ENCODE assay signal across 1 cellular context in the genomic region with DNA sequence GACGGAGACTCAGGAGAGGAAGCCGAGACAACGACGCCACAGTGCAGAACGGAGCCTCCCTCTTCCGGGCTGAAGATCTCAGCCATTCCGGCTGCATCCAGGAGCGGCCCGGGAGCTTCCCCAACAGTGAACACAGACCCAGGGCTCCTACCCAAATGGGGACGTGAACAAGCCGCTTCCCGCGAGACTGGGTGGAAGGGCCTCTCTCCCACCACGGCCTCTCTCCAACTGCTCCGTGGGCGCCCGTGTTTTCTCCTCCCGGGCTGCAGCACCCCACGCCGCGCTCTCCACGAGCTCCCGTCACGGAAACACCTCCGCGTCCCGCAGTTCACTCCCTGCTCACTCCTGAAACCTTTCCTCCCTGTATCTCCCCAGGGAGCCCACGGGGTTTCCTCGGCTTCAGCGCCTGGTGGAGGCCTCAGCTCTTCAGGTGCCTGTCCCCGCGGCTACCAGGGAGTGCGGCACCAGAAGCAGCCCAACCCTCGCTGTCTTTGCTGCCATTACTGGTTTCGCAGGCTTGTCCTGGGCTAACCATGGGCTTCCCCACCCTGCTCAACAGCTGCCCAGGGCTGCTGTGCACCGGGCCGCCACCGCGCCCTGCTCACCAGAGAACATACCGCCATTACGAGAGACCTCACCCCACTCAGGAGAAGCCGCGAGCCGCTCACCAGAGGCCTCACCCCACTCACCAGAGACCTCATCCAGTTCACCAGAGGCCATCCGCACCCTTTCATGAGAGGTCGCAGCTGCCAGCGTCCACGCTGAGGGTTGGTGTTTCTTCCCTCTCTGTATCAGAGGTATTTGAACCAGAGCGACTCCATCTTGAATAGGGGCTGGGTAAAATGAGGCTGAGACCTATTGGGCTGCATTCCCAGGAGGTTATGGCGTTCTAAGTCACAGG.
TF ChIP-seq lines count a peak whose summit lies in the region.

No MANE protein-coding gene starts in this region.

TF ChIP-seq in K562, 482 proteins besides CTCF, POLR2A, EP300 and RAD21 (continued from another document and continues in another):
- TF ChIP-seq, protein P1, sequence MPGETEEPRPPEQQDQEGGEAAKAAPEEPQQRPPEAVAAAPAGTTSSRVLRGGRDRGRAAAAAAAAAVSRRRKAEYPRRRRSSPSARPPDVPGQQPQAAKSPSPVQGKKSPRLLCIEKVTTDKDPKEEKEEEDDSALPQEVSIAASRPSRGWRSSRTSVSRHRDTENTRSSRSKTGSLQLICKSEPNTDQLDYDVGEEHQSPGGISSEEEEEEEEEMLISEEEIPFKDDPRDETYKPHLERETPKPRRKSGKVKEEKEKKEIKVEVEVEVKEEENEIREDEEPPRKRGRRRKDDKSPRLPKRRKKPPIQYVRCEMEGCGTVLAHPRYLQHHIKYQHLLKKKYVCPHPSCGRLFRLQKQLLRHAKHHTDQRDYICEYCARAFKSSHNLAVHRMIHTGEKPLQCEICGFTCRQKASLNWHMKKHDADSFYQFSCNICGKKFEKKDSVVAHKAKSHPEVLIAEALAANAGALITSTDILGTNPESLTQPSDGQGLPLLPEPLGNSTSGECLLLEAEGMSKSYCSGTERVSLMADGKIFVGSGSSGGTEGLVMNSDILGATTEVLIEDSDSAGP (CRISPR knock-in tag; IDR thresholded peaks at IDR 0.05), result no peak
- TF ChIP-seq POLR3G (IDR thresholded peaks at IDR 0.05; ENCODE audit: extremely low read depth, insufficient read length, insufficient replicate concordance), result no peak
- TF ChIP-seq, protein P2, sequence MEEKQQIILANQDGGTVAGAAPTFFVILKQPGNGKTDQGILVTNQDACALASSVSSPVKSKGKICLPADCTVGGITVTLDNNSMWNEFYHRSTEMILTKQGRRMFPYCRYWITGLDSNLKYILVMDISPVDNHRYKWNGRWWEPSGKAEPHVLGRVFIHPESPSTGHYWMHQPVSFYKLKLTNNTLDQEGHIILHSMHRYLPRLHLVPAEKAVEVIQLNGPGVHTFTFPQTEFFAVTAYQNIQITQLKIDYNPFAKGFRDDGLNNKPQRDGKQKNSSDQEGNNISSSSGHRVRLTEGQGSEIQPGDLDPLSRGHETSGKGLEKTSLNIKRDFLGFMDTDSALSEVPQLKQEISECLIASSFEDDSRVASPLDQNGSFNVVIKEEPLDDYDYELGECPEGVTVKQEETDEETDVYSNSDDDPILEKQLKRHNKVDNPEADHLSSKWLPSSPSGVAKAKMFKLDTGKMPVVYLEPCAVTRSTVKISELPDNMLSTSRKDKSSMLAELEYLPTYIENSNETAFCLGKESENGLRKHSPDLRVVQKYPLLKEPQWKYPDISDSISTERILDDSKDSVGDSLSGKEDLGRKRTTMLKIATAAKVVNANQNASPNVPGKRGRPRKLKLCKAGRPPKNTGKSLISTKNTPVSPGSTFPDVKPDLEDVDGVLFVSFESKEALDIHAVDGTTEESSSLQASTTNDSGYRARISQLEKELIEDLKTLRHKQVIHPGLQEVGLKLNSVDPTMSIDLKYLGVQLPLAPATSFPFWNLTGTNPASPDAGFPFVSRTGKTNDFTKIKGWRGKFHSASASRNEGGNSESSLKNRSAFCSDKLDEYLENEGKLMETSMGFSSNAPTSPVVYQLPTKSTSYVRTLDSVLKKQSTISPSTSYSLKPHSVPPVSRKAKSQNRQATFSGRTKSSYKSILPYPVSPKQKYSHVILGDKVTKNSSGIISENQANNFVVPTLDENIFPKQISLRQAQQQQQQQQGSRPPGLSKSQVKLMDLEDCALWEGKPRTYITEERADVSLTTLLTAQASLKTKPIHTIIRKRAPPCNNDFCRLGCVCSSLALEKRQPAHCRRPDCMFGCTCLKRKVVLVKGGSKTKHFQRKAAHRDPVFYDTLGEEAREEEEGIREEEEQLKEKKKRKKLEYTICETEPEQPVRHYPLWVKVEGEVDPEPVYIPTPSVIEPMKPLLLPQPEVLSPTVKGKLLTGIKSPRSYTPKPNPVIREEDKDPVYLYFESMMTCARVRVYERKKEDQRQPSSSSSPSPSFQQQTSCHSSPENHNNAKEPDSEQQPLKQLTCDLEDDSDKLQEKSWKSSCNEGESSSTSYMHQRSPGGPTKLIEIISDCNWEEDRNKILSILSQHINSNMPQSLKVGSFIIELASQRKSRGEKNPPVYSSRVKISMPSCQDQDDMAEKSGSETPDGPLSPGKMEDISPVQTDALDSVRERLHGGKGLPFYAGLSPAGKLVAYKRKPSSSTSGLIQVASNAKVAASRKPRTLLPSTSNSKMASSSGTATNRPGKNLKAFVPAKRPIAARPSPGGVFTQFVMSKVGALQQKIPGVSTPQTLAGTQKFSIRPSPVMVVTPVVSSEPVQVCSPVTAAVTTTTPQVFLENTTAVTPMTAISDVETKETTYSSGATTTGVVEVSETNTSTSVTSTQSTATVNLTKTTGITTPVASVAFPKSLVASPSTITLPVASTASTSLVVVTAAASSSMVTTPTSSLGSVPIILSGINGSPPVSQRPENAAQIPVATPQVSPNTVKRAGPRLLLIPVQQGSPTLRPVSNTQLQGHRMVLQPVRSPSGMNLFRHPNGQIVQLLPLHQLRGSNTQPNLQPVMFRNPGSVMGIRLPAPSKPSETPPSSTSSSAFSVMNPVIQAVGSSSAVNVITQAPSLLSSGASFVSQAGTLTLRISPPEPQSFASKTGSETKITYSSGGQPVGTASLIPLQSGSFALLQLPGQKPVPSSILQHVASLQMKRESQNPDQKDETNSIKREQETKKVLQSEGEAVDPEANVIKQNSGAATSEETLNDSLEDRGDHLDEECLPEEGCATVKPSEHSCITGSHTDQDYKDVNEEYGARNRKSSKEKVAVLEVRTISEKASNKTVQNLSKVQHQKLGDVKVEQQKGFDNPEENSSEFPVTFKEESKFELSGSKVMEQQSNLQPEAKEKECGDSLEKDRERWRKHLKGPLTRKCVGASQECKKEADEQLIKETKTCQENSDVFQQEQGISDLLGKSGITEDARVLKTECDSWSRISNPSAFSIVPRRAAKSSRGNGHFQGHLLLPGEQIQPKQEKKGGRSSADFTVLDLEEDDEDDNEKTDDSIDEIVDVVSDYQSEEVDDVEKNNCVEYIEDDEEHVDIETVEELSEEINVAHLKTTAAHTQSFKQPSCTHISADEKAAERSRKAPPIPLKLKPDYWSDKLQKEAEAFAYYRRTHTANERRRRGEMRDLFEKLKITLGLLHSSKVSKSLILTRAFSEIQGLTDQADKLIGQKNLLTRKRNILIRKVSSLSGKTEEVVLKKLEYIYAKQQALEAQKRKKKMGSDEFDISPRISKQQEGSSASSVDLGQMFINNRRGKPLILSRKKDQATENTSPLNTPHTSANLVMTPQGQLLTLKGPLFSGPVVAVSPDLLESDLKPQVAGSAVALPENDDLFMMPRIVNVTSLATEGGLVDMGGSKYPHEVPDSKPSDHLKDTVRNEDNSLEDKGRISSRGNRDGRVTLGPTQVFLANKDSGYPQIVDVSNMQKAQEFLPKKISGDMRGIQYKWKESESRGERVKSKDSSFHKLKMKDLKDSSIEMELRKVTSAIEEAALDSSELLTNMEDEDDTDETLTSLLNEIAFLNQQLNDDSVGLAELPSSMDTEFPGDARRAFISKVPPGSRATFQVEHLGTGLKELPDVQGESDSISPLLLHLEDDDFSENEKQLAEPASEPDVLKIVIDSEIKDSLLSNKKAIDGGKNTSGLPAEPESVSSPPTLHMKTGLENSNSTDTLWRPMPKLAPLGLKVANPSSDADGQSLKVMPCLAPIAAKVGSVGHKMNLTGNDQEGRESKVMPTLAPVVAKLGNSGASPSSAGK (IDR thresholded peaks at IDR 0.05), result no peak
- TF ChIP-seq SNIP1 (IDR thresholded peaks at IDR 0.05; ENCODE audit: low read depth), result no peak
- TF ChIP-seq JUN (IDR thresholded peaks at IDR 0.05; ENCODE audit: borderline replicate concordance, low read depth, low read length), result no peak
- no peak for TF ChIP-seq JUN (CRISPR knock-in tag; IDR thresholded peaks at IDR 0.05; ENCODE audit: borderline replicate concordance)
- TF ChIP-seq, protein P3, sequence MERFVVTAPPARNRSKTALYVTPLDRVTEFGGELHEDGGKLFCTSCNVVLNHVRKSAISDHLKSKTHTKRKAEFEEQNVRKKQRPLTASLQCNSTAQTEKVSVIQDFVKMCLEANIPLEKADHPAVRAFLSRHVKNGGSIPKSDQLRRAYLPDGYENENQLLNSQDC (CRISPR knock-in tag; IDR thresholded peaks at IDR 0.05), result no peak
- TF ChIP-seq SPI1 (IDR thresholded peaks at IDR 0.05; ENCODE audit: borderline replicate concordance, low read depth, low read length), result no peak
- TF ChIP-seq, protein P4, sequence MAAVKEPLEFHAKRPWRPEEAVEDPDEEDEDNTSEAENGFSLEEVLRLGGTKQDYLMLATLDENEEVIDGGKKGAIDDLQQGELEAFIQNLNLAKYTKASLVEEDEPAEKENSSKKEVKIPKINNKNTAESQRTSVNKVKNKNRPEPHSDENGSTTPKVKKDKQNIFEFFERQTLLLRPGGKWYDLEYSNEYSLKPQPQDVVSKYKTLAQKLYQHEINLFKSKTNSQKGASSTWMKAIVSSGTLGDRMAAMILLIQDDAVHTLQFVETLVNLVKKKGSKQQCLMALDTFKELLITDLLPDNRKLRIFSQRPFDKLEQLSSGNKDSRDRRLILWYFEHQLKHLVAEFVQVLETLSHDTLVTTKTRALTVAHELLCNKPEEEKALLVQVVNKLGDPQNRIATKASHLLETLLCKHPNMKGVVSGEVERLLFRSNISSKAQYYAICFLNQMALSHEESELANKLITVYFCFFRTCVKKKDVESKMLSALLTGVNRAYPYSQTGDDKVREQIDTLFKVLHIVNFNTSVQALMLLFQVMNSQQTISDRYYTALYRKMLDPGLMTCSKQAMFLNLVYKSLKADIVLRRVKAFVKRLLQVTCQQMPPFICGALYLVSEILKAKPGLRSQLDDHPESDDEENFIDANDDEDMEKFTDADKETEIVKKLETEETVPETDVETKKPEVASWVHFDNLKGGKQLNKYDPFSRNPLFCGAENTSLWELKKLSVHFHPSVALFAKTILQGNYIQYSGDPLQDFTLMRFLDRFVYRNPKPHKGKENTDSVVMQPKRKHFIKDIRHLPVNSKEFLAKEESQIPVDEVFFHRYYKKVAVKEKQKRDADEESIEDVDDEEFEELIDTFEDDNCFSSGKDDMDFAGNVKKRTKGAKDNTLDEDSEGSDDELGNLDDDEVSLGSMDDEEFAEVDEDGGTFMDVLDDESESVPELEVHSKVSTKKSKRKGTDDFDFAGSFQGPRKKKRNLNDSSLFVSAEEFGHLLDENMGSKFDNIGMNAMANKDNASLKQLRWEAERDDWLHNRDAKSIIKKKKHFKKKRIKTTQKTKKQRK (IDR thresholded peaks at IDR 0.05; ENCODE audit: borderline replicate concordance, low read depth, low read length), result no peak
- TF ChIP-seq ZNF146 (CRISPR knock-in tag; IDR thresholded peaks at IDR 0.05; ENCODE audit: unreplicated experiment), result no peak
- TF ChIP-seq, protein P5, sequence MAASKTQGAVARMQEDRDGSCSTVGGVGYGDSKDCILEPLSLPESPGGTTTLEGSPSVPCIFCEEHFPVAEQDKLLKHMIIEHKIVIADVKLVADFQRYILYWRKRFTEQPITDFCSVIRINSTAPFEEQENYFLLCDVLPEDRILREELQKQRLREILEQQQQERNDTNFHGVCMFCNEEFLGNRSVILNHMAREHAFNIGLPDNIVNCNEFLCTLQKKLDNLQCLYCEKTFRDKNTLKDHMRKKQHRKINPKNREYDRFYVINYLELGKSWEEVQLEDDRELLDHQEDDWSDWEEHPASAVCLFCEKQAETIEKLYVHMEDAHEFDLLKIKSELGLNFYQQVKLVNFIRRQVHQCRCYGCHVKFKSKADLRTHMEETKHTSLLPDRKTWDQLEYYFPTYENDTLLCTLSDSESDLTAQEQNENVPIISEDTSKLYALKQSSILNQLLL (CRISPR knock-in tag; IDR thresholded peaks at IDR 0.05; ENCODE audit: borderline replicate concordance), result no peak
- TF ChIP-seq TRIM24 (IDR thresholded peaks at IDR 0.05), result no peak
- no peak for TF ChIP-seq MYBL2 (IDR thresholded peaks at IDR 0.05; ENCODE audit: low read depth)
- TF ChIP-seq MYBL2 (CRISPR knock-in tag; IDR thresholded peaks at IDR 0.05; ENCODE audit: borderline replicate concordance), result no peak
- TF ChIP-seq ZNF644 (tag; IDR thresholded peaks at IDR 0.05; ENCODE audit: low read depth), result peak; percentile 99
- TF ChIP-seq, protein P6, sequence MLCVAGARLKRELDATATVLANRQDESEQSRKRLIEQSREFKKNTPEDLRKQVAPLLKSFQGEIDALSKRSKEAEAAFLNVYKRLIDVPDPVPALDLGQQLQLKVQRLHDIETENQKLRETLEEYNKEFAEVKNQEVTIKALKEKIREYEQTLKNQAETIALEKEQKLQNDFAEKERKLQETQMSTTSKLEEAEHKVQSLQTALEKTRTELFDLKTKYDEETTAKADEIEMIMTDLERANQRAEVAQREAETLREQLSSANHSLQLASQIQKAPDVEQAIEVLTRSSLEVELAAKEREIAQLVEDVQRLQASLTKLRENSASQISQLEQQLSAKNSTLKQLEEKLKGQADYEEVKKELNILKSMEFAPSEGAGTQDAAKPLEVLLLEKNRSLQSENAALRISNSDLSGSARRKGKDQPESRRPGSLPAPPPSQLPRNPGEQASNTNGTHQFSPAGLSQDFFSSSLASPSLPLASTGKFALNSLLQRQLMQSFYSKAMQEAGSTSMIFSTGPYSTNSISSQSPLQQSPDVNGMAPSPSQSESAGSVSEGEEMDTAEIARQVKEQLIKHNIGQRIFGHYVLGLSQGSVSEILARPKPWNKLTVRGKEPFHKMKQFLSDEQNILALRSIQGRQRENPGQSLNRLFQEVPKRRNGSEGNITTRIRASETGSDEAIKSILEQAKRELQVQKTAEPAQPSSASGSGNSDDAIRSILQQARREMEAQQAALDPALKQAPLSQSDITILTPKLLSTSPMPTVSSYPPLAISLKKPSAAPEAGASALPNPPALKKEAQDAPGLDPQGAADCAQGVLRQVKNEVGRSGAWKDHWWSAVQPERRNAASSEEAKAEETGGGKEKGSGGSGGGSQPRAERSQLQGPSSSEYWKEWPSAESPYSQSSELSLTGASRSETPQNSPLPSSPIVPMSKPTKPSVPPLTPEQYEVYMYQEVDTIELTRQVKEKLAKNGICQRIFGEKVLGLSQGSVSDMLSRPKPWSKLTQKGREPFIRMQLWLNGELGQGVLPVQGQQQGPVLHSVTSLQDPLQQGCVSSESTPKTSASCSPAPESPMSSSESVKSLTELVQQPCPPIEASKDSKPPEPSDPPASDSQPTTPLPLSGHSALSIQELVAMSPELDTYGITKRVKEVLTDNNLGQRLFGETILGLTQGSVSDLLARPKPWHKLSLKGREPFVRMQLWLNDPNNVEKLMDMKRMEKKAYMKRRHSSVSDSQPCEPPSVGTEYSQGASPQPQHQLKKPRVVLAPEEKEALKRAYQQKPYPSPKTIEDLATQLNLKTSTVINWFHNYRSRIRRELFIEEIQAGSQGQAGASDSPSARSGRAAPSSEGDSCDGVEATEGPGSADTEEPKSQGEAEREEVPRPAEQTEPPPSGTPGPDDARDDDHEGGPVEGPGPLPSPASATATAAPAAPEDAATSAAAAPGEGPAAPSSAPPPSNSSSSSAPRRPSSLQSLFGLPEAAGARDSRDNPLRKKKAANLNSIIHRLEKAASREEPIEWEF (CRISPR knock-in tag; IDR thresholded peaks at IDR 0.05), result peak; percentile 98
- TF ChIP-seq YBX1 (IDR thresholded peaks at IDR 0.05), result no peak
